ENCODE assay signal across 8 cellular contexts in the genomic region with DNA sequence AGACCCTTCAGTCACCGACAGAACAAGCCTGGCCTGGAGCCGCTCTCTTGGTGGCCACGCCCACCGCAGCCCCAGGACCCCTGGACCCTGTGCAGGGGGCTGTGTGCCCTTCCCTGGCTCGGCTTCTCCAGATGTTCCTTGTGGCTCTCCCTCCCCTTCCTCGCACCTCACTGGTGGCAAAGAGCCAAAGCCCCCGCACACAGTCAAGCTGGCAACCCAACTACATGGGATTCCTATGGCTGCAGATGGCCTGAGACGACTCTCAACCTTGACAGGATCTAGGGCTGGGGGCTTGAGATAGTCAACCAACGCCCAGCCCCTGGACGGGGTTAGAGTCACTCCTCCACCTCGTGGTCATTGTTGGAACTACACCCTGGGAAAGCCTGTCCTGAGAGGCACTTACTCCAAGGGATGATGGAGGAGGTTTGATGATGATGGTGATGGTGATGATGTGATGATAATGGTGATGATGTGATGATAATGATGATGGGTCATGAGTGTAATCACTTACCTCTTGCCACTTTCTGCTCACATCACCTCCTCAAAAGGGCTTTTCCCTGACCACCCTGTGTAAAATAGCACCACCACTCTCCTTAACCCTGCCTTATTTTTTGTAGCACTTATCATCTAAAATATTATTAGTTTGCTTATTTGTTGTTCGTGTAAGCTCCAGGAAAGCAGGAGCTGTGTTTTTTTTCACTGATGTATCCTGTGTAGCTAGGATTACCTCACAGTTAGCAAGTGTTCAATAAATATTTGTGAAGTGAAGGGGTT.
A peak's percentile ranks its signal among the peaks of the same experiment; 100 is the strongest.
DNase-seq lines count a peak whose midpoint lies in the region; ATAC-seq, FAIRE-seq and TF ChIP-seq lines count a peak whose summit lies in the region.

No MANE protein-coding gene starts in this region.

- no peak overlapping the region for H3K4me2 ChIP-seq in HepG2 (ENCODE audit: low read depth, low read length)

- CTCF ChIA-PET in HepG2 (lab: Yijun Ruan, JAX; ENCODE audit: low intra/inter-chr PET ratio, low total read pairs), result interaction anchor here (0.6 to 2.3 kb wide), 2 partner anchors 43 to 327 kb away, joined by 3 to 35 read pairs; no protein-coding TSS in a partner anchor

- H3K4me1 Mint-ChIP-seq in chondrocyte (ENCODE audit: low read depth), result peaks cover 3% of the 10 kb centered on the region

- POLR2A ChIA-PET in HepG2 (lab: Yijun Ruan, JAX), result no interaction called here

- peak; percentile 94 for FAIRE-seq in HepG2 (lab: Jason Lieb, UNC)

- DNase-seq in NCI-H187 (lab: John Stamatoyannopoulos, UW) (peak; percentile 46 to 52), NCI-H187 treated with DMSO at 0.1 percent for 48 hours (lab: John Stamatoyannopoulos, UW) (no peak), NCI-H1092 treated with DMSO at 0.1 percent for 48 hours (lab: John Stamatoyannopoulos, UW) (peak; percentile 49), chondrocyte (ENCODE audit: low spot score) (no peak), HepG2 (ENCODE audit: low spot score) (peak; percentile 56), NCI-H2107 (lab: John Stamatoyannopoulos, UW) (no peak)
- peak; percentile 20 for DNase-seq in stimulated activated CD8-positive, alpha-beta memory T cell treated with anti-CD3 and anti-CD28 coated beads, Interleukin-12 subunit alpha, Interleukin-12 subunit beta, amount 100 ng/mL, for 1 hour (ENCODE audit: low read depth)

- H4K20me1 ChIP-seq in HepG2 (ENCODE audit: insufficient read depth, low read length), result no peaks in the 10 kb centered on the region

- H3K9me3 Mint-ChIP-seq in chondrocyte (ENCODE audit: low read depth), result peaks cover 17% of the 10 kb centered on the region

- TF ChIP-seq EP300 in HepG2 (IDR thresholded peaks at IDR 0.05; ENCODE audit: low read depth in 2 of 2, low read length in 2 of 2) (no peak), HepG2 (CRISPR knock-in tag; IDR thresholded peaks at IDR 0.05; ENCODE audit: borderline replicate concordance) (no peak)

- peaks cover 6% of the 10 kb centered on the region for H3K36me3 Mint-ChIP-seq in chondrocyte (ENCODE audit: low read depth)

- in situ Hi-C loops in HepG2 (cut with HindIII; ENCODE audit: extremely low pct_ligation_motif_present, low pct_unique_long_range_greater_than_20kb), result loop anchor here (10.0 kb wide), 1 partner anchor 444 kb away; no protein-coding TSS in a partner anchor

- intact Hi-C loops in HepG2 (cut with micrococcal nuclease; ENCODE audit: unreplicated experiment), result loop anchor here (10.0 kb wide), 1 partner anchor 934 kb away; no protein-coding TSS in a partner anchor

- no peak overlapping the region for H3K9ac ChIP-seq in HepG2 (ENCODE audit: insufficient read depth, low read depth, low read length)

- H3K27ac Mint-ChIP-seq in chondrocyte (ENCODE audit: unreplicated experiment), result no peak overlapping the region

- no peaks in the 10 kb centered on the region for H3K79me2 ChIP-seq in HepG2 (ENCODE audit: insufficient read depth, low read length)

- 8% methylated on average over 12 of the region's 12 CpGs for WGBS in HepG2 (ENCODE audit: low lambda C conversion rate)

- H3K27me3 ChIP-seq in HepG2 (ENCODE audit: control insufficient read depth in 1 of 2, insufficient read depth in 2 of 2, low read length in 2 of 2), result peaks cover 0 to 25% of the 10 kb centered on the region in 2 experiments; a peak in 3 of 5 replicates

- H3K27ac ChIP-seq in VCaP (no peak overlapping the region), HepG2 (ENCODE audit: extremely low read length, insufficient read depth, low read length) (no peak overlapping the region)

- TF ChIP-seq POLR2A in HepG2 (IDR thresholded peaks at IDR 0.05; ENCODE audit: insufficient read depth in 1 of 2, low read depth in 2 of 2, low read length in 2 of 2), result no peak

- peak; percentile 95 for ATAC-seq in HepG2

- H3K4me1 ChIP-seq in HepG2 (ENCODE audit: insufficient read depth, low read length), result no peaks in the 10 kb centered on the region

- H2AFZ ChIP-seq in HepG2 (ENCODE audit: low read length), result no peak overlapping the region

- H3K4me3 ChIP-seq in HepG2 (replicated peaks in 1 of 3; ENCODE audit: insufficient read depth in 1 of 3, low read depth in 2 of 3, low read length in 3 of 3), result no peak overlapping the region

- H3K4me3 Mint-ChIP-seq in chondrocyte (ENCODE audit: unreplicated experiment), result no peak overlapping the region

- peaks cover 21% of the 10 kb centered on the region for H3K27me3 Mint-ChIP-seq in chondrocyte (ENCODE audit: low read depth)

- peak; percentile 91 for TF ChIP-seq CTCF in VCaP (conservative IDR thresholded peaks at IDR 0.05)
- TF ChIP-seq CTCF in chondrocyte (IDR thresholded peaks at IDR 0.05), result peak; percentile 91
- peak; percentile 95 for TF ChIP-seq CTCF in HepG2 (CRISPR knock-in tag; IDR thresholded peaks at IDR 0.05)

- no TSS peak for BruUV-seq in HepG2 (replicated peaks; lab: Mats Ljungman, UMichigan)

- H3K9me3 ChIP-seq in HepG2 (ENCODE audit: low read length), result no peaks in the 10 kb centered on the region

- TF ChIP-seq RAD21 in HepG2 (CRISPR knock-in tag; IDR thresholded peaks at IDR 0.05), result peak; percentile 74; the same call in 1 of the 2 replicates

- H3K36me3 ChIP-seq in HepG2 (replicated peaks in 1 of 2; ENCODE audit: control insufficient read depth in 1 of 2, insufficient read depth in 2 of 2, low read length in 2 of 2), result no peaks in the 10 kb centered on the region

TF ChIP-seq in HepG2, 621 proteins besides CTCF, POLR2A, EP300 and RAD21 (continues in another document):
- no peak for TF ChIP-seq ZNF75D (CRISPR knock-in tag; IDR thresholded peaks at IDR 0.05; ENCODE audit: borderline replicate concordance)
- TF ChIP-seq AKAP8 (CRISPR knock-in tag; IDR thresholded peaks at IDR 0.05), result no peak
- no peak for TF ChIP-seq FOXK2 (IDR thresholded peaks at IDR 0.05)
- TF ChIP-seq ZSCAN29 (CRISPR knock-in tag; conservative IDR thresholded peaks at IDR 0.05), result no peak
- TF ChIP-seq ZNF841 (CRISPR knock-in tag; IDR thresholded peaks at IDR 0.05; ENCODE audit: borderline replicate concordance), result no peak
- peak; percentile 78 for TF ChIP-seq CREB1 (IDR thresholded peaks at IDR 0.05)
- TF ChIP-seq CREB1 (CRISPR knock-in tag; IDR thresholded peaks at IDR 0.05), result no peak
- no peak for TF ChIP-seq SRSF1 (optimal IDR thresholded peaks at IDR 0.05; ENCODE audit: low read depth, low read length)
- peak; percentile 98 for TF ChIP-seq SMC3 (IDR thresholded peaks at IDR 0.05; ENCODE audit: low read length)
- no peak for TF ChIP-seq NAIF1 (CRISPR knock-in tag; IDR thresholded peaks at IDR 0.05; ENCODE audit: borderline replicate concordance)
- TF ChIP-seq, protein P1, sequence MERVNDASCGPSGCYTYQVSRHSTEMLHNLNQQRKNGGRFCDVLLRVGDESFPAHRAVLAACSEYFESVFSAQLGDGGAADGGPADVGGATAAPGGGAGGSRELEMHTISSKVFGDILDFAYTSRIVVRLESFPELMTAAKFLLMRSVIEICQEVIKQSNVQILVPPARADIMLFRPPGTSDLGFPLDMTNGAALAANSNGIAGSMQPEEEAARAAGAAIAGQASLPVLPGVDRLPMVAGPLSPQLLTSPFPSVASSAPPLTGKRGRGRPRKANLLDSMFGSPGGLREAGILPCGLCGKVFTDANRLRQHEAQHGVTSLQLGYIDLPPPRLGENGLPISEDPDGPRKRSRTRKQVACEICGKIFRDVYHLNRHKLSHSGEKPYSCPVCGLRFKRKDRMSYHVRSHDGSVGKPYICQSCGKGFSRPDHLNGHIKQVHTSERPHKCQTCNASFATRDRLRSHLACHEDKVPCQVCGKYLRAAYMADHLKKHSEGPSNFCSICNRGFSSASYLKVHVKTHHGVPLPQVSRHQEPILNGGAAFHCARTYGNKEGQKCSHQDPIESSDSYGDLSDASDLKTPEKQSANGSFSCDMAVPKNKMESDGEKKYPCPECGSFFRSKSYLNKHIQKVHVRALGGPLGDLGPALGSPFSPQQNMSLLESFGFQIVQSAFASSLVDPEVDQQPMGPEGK (CRISPR knock-in tag; IDR thresholded peaks at IDR 0.05), result peak; percentile 45
- no peak for TF ChIP-seq ZNF354B (CRISPR knock-in tag; IDR thresholded peaks at IDR 0.05)
- TF ChIP-seq, protein P2, sequence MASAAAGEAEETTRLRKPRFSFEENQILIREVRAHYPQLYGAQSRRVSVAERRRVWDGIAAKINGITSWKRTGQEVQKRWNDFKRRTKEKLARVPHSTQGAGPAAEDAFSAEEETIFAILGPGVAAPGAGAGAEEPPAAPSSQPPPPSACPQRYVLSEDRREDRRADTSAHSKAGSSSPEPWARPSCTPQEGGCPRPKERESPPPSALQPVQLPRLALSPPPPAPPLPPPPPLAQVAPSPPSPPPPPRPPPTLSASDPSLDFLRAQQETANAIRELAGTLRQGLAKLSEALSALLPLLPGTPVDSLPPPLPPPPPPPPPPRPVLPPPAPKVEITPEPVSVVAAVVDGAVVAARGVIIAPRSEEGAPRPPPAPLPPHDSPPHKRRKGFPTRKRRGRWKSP (CRISPR knock-in tag; IDR thresholded peaks at IDR 0.05), result no peak
- TF ChIP-seq KMT2A (CRISPR knock-in tag; IDR thresholded peaks at IDR 0.05), result no peak
- TF ChIP-seq HCFC1 (IDR thresholded peaks at IDR 0.05; ENCODE audit: low read depth, low read length), result no peak
- TF ChIP-seq, protein P3, sequence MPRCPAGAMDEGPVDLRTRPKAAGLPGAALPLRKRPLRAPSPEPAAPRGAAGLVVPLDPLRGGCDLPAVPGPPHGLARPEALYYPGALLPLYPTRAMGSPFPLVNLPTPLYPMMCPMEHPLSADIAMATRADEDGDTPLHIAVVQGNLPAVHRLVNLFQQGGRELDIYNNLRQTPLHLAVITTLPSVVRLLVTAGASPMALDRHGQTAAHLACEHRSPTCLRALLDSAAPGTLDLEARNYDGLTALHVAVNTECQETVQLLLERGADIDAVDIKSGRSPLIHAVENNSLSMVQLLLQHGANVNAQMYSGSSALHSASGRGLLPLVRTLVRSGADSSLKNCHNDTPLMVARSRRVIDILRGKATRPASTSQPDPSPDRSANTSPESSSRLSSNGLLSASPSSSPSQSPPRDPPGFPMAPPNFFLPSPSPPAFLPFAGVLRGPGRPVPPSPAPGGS (CRISPR knock-in tag; IDR thresholded peaks at IDR 0.05), result no peak
- no peak for TF ChIP-seq NBN (conservative IDR thresholded peaks at IDR 0.05)
- no peak for TF ChIP-seq MAF1 (CRISPR knock-in tag; IDR thresholded peaks at IDR 0.05; ENCODE audit: borderline replicate concordance)
- TF ChIP-seq CENPT (CRISPR knock-in tag; IDR thresholded peaks at IDR 0.05; ENCODE audit: low read depth), result no peak

Comparison
In these comparisons a context has a peak if more than half of its experiments do, and no peak if none do; other contexts are left out.
1. DNase-seq: peak in NCI-H187 (2 of 2), NCI-H1092 treated with DMSO at 0.1 percent for 48 hours (single experiment), HepG2 (single experiment) and stimulated activated CD8-positive, alpha-beta memory T cell treated with anti-CD3 and anti-CD28 coated beads, Interleukin-12 subunit alpha, Interleukin-12 subunit beta, amount 100 ng/mL, for 1 hour (single experiment); none in NCI-H187 treated with DMSO at 0.1 percent for 48 hours (single experiment), chondrocyte (single experiment) and NCI-H2107 (single experiment).
2. Peak in every context shown above with its lines, with median percentiles within 50 percentile points of each other: CTCF ChIP-seq.